In the genomic region with DNA sequence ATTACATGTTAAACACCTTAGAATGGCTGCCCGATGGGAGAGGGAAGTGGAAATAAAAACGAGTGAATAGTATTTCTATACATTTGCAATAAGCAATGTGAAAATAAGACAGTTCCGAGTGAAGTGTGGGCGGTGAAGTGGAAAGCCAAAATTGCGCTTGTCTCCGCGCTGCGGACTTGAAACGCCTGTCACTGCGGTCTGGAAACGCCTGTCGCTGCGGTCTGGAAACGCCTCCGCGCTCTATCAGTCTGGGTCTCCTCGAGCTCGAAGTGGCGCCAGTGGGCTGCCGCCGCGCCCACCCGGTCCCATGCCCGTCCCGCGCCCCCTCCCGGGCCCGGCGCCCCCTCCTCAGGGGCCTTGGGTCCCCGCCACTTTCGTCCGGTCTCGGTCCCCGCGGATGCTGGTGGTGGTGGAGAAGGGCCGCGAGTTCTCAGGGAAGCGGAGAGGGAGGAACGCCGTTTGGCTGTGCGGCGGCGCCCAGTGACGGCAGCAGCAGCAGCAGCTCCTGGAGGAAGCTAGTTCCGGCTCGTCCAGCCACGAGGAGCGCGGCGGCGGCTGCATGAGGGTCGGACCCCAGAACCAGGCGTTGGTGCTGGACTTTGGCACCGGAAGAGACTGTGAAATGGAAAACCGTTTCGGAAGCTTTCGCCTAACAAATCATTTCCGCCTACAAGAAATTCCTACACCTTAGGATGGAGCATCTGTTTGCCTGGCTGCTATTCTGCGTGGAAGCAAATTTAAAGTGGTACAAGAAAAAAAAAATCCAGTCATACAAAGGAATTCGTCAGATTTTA, we compare ENCODE assay signal across 8 cellular contexts. TPM values are rescaled to one million over a fixed set of nuclear protein-coding genes. Genes with fewer than 3 reads are reported as not detected.
DNase-seq lines count a peak whose midpoint lies in the region; ATAC-seq and TF ChIP-seq lines count a peak whose summit lies in the region.

No MANE protein-coding gene starts in this region.

- H3K9ac ChIP-seq in liver (ENCODE audit: low read depth in 1 of 2, low read length in 2 of 2): peak overlapping the region in 1 of 2 donors; percentile 62

- intact Hi-C loops in dorsolateral prefrontal cortex (cut with DNase I): loop anchor here in 1 of 2 donors (2.0 to 10.0 kb wide), 2 partner anchors 77 to 149 kb away; a partner anchor contains a TSS

- no peaks in the 10 kb centered on the region for H3K36me3 ChIP-seq in liver (ENCODE audit: control insufficient read depth in 4 of 4, insufficient read depth in 3 of 4, low read depth in 1 of 4, low read length in 3 of 4)

- no peak for TF ChIP-seq RAD21 in liver (IDR thresholded peaks at IDR 0.05)

- peaks cover 6 to 27% (median 21%) of the 10 kb centered on the region in 4 donors for H3K4me1 ChIP-seq in liver (ENCODE audit: control insufficient read depth in 4 of 4, insufficient read depth in 4 of 4, low read length in 3 of 4)

- H3K4me3 ChIP-seq in dorsolateral prefrontal cortex (peak overlapping the region; percentile 57 to 85 (median 73)), liver (ENCODE audit: low read depth in 1 of 3, low read length in 3 of 3) (peak overlapping the region; percentile 65 to 71 (median 70))

- TF ChIP-seq CTCF in dorsolateral prefrontal cortex (IDR thresholded peaks at IDR 0.05 in 54 of 56, conservative IDR thresholded peaks at IDR 0.05 in 2 of 56; ENCODE audit: low read depth in 1 of 56, partially characterized antibody in 56 of 56) (peak in 14 of 56 donors; percentile 1 to 41 (median 16)), liver (IDR thresholded peaks at IDR 0.05; ENCODE audit: low read depth, low read length, missing input control) (no peak)

- H3K9me3 ChIP-seq in liver (ENCODE audit: control insufficient read depth in 4 of 4, low read length in 3 of 4): no peaks in the 10 kb centered on the region

- ATAC-seq in HG03342 (IDR thresholded peaks at IDR 0.05; ENCODE audit: unreplicated experiment) (peak; percentile 29), GM21786 (IDR thresholded peaks at IDR 0.05; ENCODE audit: unreplicated experiment) (no peak)

- H3K27me3 ChIP-seq in dorsolateral prefrontal cortex: no peaks in the 10 kb centered on the region
- no peaks in the 10 kb centered on the region for H3K27me3 ChIP-seq in liver (ENCODE audit: control insufficient read depth in 4 of 4, insufficient read depth in 4 of 4, low read length in 3 of 4)

- DNase-seq in Daoy (ENCODE audit: low read depth): peak; percentile 85
- DNase-seq in NCI-H526 (lab: John Stamatoyannopoulos, UW): peak; percentile 81 to 94
- peak; percentile 65 to 74 for DNase-seq in activated CD4-positive, alpha-beta T cell treated with anti-CD3 and anti-CD28 coated beads, Interleukin-2, amount 50 U/mL, for 48 hours
- DNase-seq in dorsolateral prefrontal cortex: peak; percentile 42 to 87 (median 74)
- peak; percentile 61 for DNase-seq in stimulated activated CD4-positive, alpha-beta T cell treated with anti-CD3 and anti-CD28 coated beads, Interleukin-4, amount 100 ng/mL, for 1 hour

- 2% methylated on average over 60 of the region's 60 CpGs for whole genome bisulfite sequencing in liver

- peak overlapping the region in 57 of 59 donors; percentile 12 to 93 (median 83) for H3K27ac ChIP-seq in dorsolateral prefrontal cortex
- peak overlapping the region; percentile 42 to 63 for H3K27ac ChIP-seq in liver (ENCODE audit: low read depth in 1 of 2, low read length in 2 of 2)

TF ChIP-seq in liver, 16 proteins besides CTCF, POLR2A, EP300 and RAD21:
- TF ChIP-seq RXRA (IDR thresholded peaks at IDR 0.05): no peak
- TF ChIP-seq, protein P1, sequence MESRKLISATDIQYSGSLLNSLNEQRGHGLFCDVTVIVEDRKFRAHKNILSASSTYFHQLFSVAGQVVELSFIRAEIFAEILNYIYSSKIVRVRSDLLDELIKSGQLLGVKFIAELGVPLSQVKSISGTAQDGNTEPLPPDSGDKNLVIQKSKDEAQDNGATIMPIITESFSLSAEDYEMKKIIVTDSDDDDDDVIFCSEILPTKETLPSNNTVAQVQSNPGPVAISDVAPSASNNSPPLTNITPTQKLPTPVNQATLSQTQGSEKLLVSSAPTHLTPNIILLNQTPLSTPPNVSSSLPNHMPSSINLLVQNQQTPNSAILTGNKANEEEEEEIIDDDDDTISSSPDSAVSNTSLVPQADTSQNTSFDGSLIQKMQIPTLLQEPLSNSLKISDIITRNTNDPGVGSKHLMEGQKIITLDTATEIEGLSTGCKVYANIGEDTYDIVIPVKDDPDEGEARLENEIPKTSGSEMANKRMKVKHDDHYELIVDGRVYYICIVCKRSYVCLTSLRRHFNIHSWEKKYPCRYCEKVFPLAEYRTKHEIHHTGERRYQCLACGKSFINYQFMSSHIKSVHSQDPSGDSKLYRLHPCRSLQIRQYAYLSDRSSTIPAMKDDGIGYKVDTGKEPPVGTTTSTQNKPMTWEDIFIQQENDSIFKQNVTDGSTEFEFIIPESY (IDR thresholded peaks at IDR 0.05): no peak
- no peak for TF ChIP-seq JUND (IDR thresholded peaks at IDR 0.05)
- no peak for TF ChIP-seq FOXA1 (IDR thresholded peaks at IDR 0.05)
- TF ChIP-seq, protein P2, sequence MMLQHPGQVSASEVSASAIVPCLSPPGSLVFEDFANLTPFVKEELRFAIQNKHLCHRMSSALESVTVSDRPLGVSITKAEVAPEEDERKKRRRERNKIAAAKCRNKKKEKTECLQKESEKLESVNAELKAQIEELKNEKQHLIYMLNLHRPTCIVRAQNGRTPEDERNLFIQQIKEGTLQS (IDR thresholded peaks at IDR 0.05): no peak
- TF ChIP-seq GABPA (IDR thresholded peaks at IDR 0.05 in 1 of 2, conservative IDR thresholded peaks at IDR 0.05 in 1 of 2): peak in 1 of 2 donors; percentile 23
- no peak for TF ChIP-seq FOXA2 (IDR thresholded peaks at IDR 0.05)
- TF ChIP-seq EGR1 (IDR thresholded peaks at IDR 0.05; ENCODE audit: low read depth in 2 of 2): no peak
- TF ChIP-seq YY1 (IDR thresholded peaks at IDR 0.05): no peak
- TF ChIP-seq TAF1 (conservative IDR thresholded peaks at IDR 0.05): no peak
- no peak for TF ChIP-seq NR2F2 (IDR thresholded peaks at IDR 0.05)
- TF ChIP-seq HNF4A (conservative IDR thresholded peaks at IDR 0.05): peak; percentile 17 to 36
- TF ChIP-seq HNF4G (IDR thresholded peaks at IDR 0.05): no peak
- TF ChIP-seq, protein P3, sequence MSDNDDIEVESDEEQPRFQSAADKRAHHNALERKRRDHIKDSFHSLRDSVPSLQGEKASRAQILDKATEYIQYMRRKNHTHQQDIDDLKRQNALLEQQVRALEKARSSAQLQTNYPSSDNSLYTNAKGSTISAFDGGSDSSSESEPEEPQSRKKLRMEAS (IDR thresholded peaks at IDR 0.05): peak; percentile 39
- TF ChIP-seq SP1 (IDR thresholded peaks at IDR 0.05): peak; percentile 16
- TF ChIP-seq, protein P4, sequence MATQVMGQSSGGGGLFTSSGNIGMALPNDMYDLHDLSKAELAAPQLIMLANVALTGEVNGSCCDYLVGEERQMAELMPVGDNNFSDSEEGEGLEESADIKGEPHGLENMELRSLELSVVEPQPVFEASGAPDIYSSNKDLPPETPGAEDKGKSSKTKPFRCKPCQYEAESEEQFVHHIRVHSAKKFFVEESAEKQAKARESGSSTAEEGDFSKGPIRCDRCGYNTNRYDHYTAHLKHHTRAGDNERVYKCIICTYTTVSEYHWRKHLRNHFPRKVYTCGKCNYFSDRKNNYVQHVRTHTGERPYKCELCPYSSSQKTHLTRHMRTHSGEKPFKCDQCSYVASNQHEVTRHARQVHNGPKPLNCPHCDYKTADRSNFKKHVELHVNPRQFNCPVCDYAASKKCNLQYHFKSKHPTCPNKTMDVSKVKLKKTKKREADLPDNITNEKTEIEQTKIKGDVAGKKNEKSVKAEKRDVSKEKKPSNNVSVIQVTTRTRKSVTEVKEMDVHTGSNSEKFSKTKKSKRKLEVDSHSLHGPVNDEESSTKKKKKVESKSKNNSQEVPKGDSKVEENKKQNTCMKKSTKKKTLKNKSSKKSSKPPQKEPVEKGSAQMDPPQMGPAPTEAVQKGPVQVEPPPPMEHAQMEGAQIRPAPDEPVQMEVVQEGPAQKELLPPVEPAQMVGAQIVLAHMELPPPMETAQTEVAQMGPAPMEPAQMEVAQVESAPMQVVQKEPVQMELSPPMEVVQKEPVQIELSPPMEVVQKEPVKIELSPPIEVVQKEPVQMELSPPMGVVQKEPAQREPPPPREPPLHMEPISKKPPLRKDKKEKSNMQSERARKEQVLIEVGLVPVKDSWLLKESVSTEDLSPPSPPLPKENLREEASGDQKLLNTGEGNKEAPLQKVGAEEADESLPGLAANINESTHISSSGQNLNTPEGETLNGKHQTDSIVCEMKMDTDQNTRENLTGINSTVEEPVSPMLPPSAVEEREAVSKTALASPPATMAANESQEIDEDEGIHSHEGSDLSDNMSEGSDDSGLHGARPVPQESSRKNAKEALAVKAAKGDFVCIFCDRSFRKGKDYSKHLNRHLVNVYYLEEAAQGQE (IDR thresholded peaks at IDR 0.05): no peak
TF ChIP-seq in liver: peak in this region for 4.

RNA-seq across cellular contexts. Expression of a gene that starts 1.8 kb away (rescaled TPM):
- total RNA-seq in Daoy (2014; rRNA removed; shearing (Covaris generic)): 0.69 and 1.5 TPM in 2 replicates
- total RNA-seq in dorsolateral prefrontal cortex (10 to 100 TPM in 118 of 120 experiments, 1 to 10 TPM in 2; 6.7 to 30.4 (median 18.1) TPM), liver (under 1 TPM; 0.42 to 0.75 TPM)
- under 1 TPM; 0.18 to 0.33 TPM for polyA plus RNA-seq in liver

RNA-seq across cellular contexts. Expression of a gene that starts 35.0 kb away (rescaled TPM):
- total RNA-seq in Daoy (2014; rRNA removed; shearing (Covaris generic)): not detected in 2 replicates
- total RNA-seq in dorsolateral prefrontal cortex (10 to 100 TPM in 119 of 120 experiments, 1 to 10 TPM in 1; 6.2 to 31.2 (median 19.8) TPM), liver (under 1 TPM in 1 of 2 donors, not detected in 1; 0.75 TPM)
- polyA plus RNA-seq in liver: 1 to 10 TPM in 1 of 2 donors, under 1 TPM in 1; 0.28 to 1.1 TPM
